In genomic region chr15:69976366-69976994, GRCh38 we compare ENCODE assay signal across 9 cellular contexts.
DNase-seq lines count a peak whose midpoint lies in the region; ATAC-seq and TF ChIP-seq lines count a peak whose summit lies in the region.
"Had no signal": no experiment of that assay in that cellular context is flagged by ENCODE, and none has a peak within 500 bp of the region (broad histone marks: within the 10 kb centered on the region; RNA-seq: fewer than 3 reads in every experiment).

No MANE protein-coding gene starts in this region.

- intact Hi-C loops in stomach (cut with DNase I; ENCODE audit: low total_unique reads) = no loop called here

- no peak overlapping the region for H3K4me3 ChIP-seq in stomach
- H3K4me3 ChIP-seq: ascending aorta had no signal

- TF ChIP-seq POLR2A in stomach (IDR thresholded peaks at IDR 0.05) = no peak

- no peaks in the 10 kb centered on the region for H3K4me1 ChIP-seq in stomach
- H3K4me1 ChIP-seq: ascending aorta had no signal

- DNase-seq in Caki2 (ENCODE audit: low read depth) = peak; percentile 38
- peak; percentile 18 for DNase-seq in NCI-H1048 (lab: John Stamatoyannopoulos, UW)
- peak; percentile 40 for DNase-seq in activated naive CD4-positive, alpha-beta T cell treated with Interleukin-2 at 50 U/mL for 16 hours
- DNase-seq in left lobe of liver (ENCODE audit: low spot score) = no peak
- peak; percentile 29 for DNase-seq in stromal cell of bone marrow (ENCODE audit: low read depth)
- no peak for DNase-seq in DMS153 treated with DMSO at 0.1 percent for 48 hours (lab: John Stamatoyannopoulos, UW; ENCODE audit: unreplicated experiment)
- no peak for DNase-seq in stomach

- WGBS in stomach, 5 donors = 21 to 33% (median 24%) methylated on average over 7 of the region's 7 CpGs

- in situ Hi-C loops in Caki2 (cut with HindIII; ENCODE audit: low pct_unique_long_range_greater_than_20kb, low sequenced_read_pairs) = no loop called here

- ATAC-seq in left lobe of liver = peak; percentile 66
- no peak for ATAC-seq in HG03469 (IDR thresholded peaks at IDR 0.05; ENCODE audit: unreplicated experiment)

- no peak for TF ChIP-seq EP300 in stomach (IDR thresholded peaks at IDR 0.05)

- H3K27ac ChIP-seq in stomach = no peak overlapping the region
- H3K27ac ChIP-seq: ascending aorta had no signal

- H3K36me3 ChIP-seq in stomach = no peaks in the 10 kb centered on the region
- H3K36me3 ChIP-seq: ascending aorta had no signal

- TF ChIP-seq CTCF in stomach (IDR thresholded peaks at IDR 0.05) = no peak

- H3K9me3 ChIP-seq in stomach = no peaks in the 10 kb centered on the region
- H3K9me3 ChIP-seq: ascending aorta had no signal

- peaks cover 0 to 34% (median 0%) of the 10 kb centered on the region in 3 donors for H3K27me3 ChIP-seq in stomach
- H3K27me3 ChIP-seq: ascending aorta had no signal

Comparison
In these comparisons a context has a peak if more than half of its experiments do, and no peak if none do; other contexts are left out.
1. DNase-seq: peak in Caki2 (single experiment), NCI-H1048 (single experiment), activated naive CD4-positive, alpha-beta T cell treated with Interleukin-2 at 50 U/mL for 16 hours (single experiment) and stromal cell of bone marrow (single experiment); none in left lobe of liver (single experiment), DMS153 treated with DMSO at 0.1 percent for 48 hours (single experiment) and stomach (single experiment).